Comparison of ENCODE assay signal across 9 cellular contexts in genomic region chr1:207863893-207864535, GRCh38. TPM values are rescaled to one million over a fixed set of nuclear protein-coding genes. Genes with fewer than 3 reads are reported as not detected.
DNase-seq lines count a peak whose midpoint lies in the region; ATAC-seq lines count a peak whose summit lies in the region.
"Had no signal": no experiment of that assay in that cellular context is flagged by ENCODE, and none has a peak within 500 bp of the region (broad histone marks: within the 10 kb centered on the region; RNA-seq: fewer than 3 reads in every experiment).

No MANE protein-coding gene starts in this region.

- peaks cover 11 to 21% of the 10 kb centered on the region in 2 donors for H3K36me3 Mint-ChIP-seq in activated T-cell treated with anti-CD3 and anti-CD28 coated beads, Interleukin-2, amount 50 U/mL, for 72 hours (ENCODE audit: insufficient read depth in 2 of 2)
- H3K36me3 Mint-ChIP-seq in naive B cell: peaks cover 14 to 16% of the 10 kb centered on the region in 2 donors

- no peaks in the 10 kb centered on the region for H3K9me3 Mint-ChIP-seq in activated T-cell treated with anti-CD3 and anti-CD28 coated beads, Interleukin-2, amount 50 U/mL, for 72 hours
- H3K9me3 Mint-ChIP-seq in naive B cell: no peaks in the 10 kb centered on the region

- no peak for DNase-seq in activated CD4-positive, CD25-positive, alpha-beta regulatory T cell treated with anti-CD3 and anti-CD28 coated beads, Interleukin-2, amount 50 U/mL, for 72 hours
- peak; percentile 35 to 40 for DNase-seq in activated T-cell treated with anti-CD3 and anti-CD28 coated beads, Interleukin-2, amount 50 U/mL, for 72 hours
- DNase-seq in naive B cell (peak; percentile 42), left lobe of liver (ENCODE audit: low spot score) (no peak), OCI-M1 (lab: John Stamatoyannopoulos, UW) (no peak), NCI-H2196 treated with DMSO at 0.1 percent for 48 hours (lab: John Stamatoyannopoulos, UW; ENCODE audit: unreplicated experiment) (no peak)

- peak overlapping the region; percentile 9 for H3K27ac Mint-ChIP-seq in activated T-cell treated with anti-CD3 and anti-CD28 coated beads, Interleukin-2, amount 50 U/mL, for 72 hours
- peak overlapping the region in 5 of 6 donors; percentile 2 to 67 (median 39) for H3K27ac Mint-ChIP-seq in naive B cell

- ATAC-seq in activated CD4-positive, CD25-positive, alpha-beta regulatory T cell treated with anti-CD3 and anti-CD28 coated beads, Interleukin-2, amount 50 U/mL, for 24 hours: peak; percentile 42 to 53
- ATAC-seq in HG03565 (IDR thresholded peaks at IDR 0.05; ENCODE audit: unreplicated experiment): peak; percentile 57
- peak; percentile 36 to 42 for ATAC-seq in activated T-cell treated with anti-CD3 and anti-CD28 coated beads, Interleukin-2, amount 50 U/mL, for 72 hours (replicated peaks in 1 of 2)
- peak; percentile 71 to 81 for ATAC-seq in naive B cell (ENCODE audit: low read depth in 2 of 2)
- no peak for ATAC-seq in left lobe of liver

- no peaks in the 10 kb centered on the region for H3K27me3 Mint-ChIP-seq in activated T-cell treated with anti-CD3 and anti-CD28 coated beads, Interleukin-2, amount 50 U/mL, for 72 hours (ENCODE audit: low read depth)
- no peaks in the 10 kb centered on the region for H3K27me3 Mint-ChIP-seq in naive B cell

- peak overlapping the region; percentile 46 to 67 for H3K4me3 Mint-ChIP-seq in activated T-cell treated with anti-CD3 and anti-CD28 coated beads, Interleukin-2, amount 50 U/mL, for 72 hours
- H3K4me3 Mint-ChIP-seq in naive B cell: peak overlapping the region in 7 of 8 donors; percentile 2 to 85 (median 42)

- peaks cover 64% of the 10 kb centered on the region for H3K4me1 Mint-ChIP-seq in activated T-cell treated with anti-CD3 and anti-CD28 coated beads, Interleukin-2, amount 50 U/mL, for 72 hours (ENCODE audit: low read depth)
- peaks cover 52 to 69% (median 67%) of the 10 kb centered on the region in 3 donors for H3K4me1 Mint-ChIP-seq in naive B cell

RNA-seq across cellular contexts. Expression of gene CD34, which starts 46.9 kb away (rescaled TPM):
- under 1 TPM; 0.05 to 0.09 TPM for total RNA-seq in activated T-cell treated with anti-CD3 and anti-CD28 coated beads, Interleukin-2, amount 50 U/mL, for 72 hours
- polyA plus RNA-seq in naive B cell (ENCODE audit: low read depth in 6 of 6): not detected
- 1.1 TPM for total RNA-seq in left lobe of liver
- total RNA-seq: SK-MEL-5 had no signal

Comparison
In these comparisons a context has a peak if more than half of its experiments do, and no peak if none do; other contexts are left out.
1. DNase-seq: peak in activated T-cell treated with anti-CD3 and anti-CD28 coated beads, Interleukin-2, amount 50 U/mL, for 72 hours (2 of 2) and naive B cell (single experiment); none in activated CD4-positive, CD25-positive, alpha-beta regulatory T cell treated with anti-CD3 and anti-CD28 coated beads, Interleukin-2, amount 50 U/mL, for 72 hours (single experiment), left lobe of liver (single experiment), OCI-M1 (single experiment) and NCI-H2196 treated with DMSO at 0.1 percent for 48 hours (single experiment).